ENCODE assay signal across 8 cellular contexts in genomic region chr5:77086611-77087483, GRCh38. TPM values are rescaled to one million over a fixed set of nuclear protein-coding genes. Genes with fewer than 3 reads are reported as not detected.
DNase-seq lines count a peak whose midpoint lies in the region; ATAC-seq and TF ChIP-seq lines count a peak whose summit lies in the region.

TSS of gene ZBED3 (minus strand) at chr5:77087285. CDS start at chr5:77077878, 9,407 bp downstream.

- H3K36me3 Mint-ChIP-seq in nephron progenitor cell (ENCODE audit: low read depth): peaks cover 59% of the 10 kb centered on the region

- no peaks in the 10 kb centered on the region for H3K27me3 ChIP-seq in Karpas-422 (ENCODE audit: low read length)

- H3K4me1 ChIP-seq in Karpas-422 (ENCODE audit: low read length): peaks cover 33% of the 10 kb centered on the region

- H3K4me2 ChIP-seq in Karpas-422 (ENCODE audit: low read depth, low read length, poor library complexity, severe bottlenecking): peak within 1 kb of the TSS; percentile 98

- H3K4me1 Mint-ChIP-seq in nephron progenitor cell: peaks cover 42% of the 10 kb centered on the region

- peak within 1 kb of the TSS; percentile 78 for H2AFZ ChIP-seq in Karpas-422 (ENCODE audit: low read length)

- DNase-seq in DMS 273 (lab: John Stamatoyannopoulos, UW; ENCODE audit: unreplicated experiment) (peak; percentile 92), Karpas-422 (peak; percentile 92), RWPE1 (ENCODE audit: low spot score) (peak; percentile 78), fibroblast of villous mesenchyme (ENCODE audit: low read depth) (peak; percentile 83), nephron progenitor cell (peak; percentile 61), substantia nigra (lab: John Stamatoyannopoulos, UW) (peak in 48 of 49 donors; percentile 15 to 88 (median 66))
- DNase-seq in activated gamma-delta T cell treated with anti-CD3 and anti-CD28 coated beads, Interleukin-2, amount 50 U/mL, for 16 hours (ENCODE audit: low read depth): peak; percentile 17

- H3K9me2 ChIP-seq in Karpas-422 (replicated peaks; ENCODE audit: insufficient read depth, low read length): no peaks in the 10 kb centered on the region

- peak within 1 kb of the TSS; percentile 78 for H3K9ac ChIP-seq in Karpas-422 (ENCODE audit: low read length)

- H3K79me2 ChIP-seq in Karpas-422 (ENCODE audit: low read length): peaks cover 50% of the 10 kb centered on the region

- peaks cover 34% of the 10 kb centered on the region for H3K9me3 Mint-ChIP-seq in nephron progenitor cell

- H3K4me3 Mint-ChIP-seq in nephron progenitor cell: peak within 1 kb of the TSS; percentile 96

- no peaks in the 10 kb centered on the region for H3K27me3 Mint-ChIP-seq in nephron progenitor cell (ENCODE audit: low read depth, poor library complexity)

- no peaks in the 10 kb centered on the region for H4K20me1 ChIP-seq in Karpas-422 (ENCODE audit: insufficient read depth, low read depth, low read length)

- H3K4me3 ChIP-seq in Karpas-422 (ENCODE audit: low read length) (peak within 1 kb of the TSS; percentile 74), fibroblast of villous mesenchyme (ENCODE audit: low read depth, low read length) (peak within 1 kb of the TSS; percentile 76)

- H3K27ac ChIP-seq in Karpas-422 (ENCODE audit: low read length): peak within 1 kb of the TSS; percentile 75
- H3K27ac ChIP-seq in RWPE1: peak within 1 kb of the TSS; percentile 90
- H3K27ac ChIP-seq in substantia nigra (ENCODE audit: low read depth, low read length, poor library complexity, severe bottlenecking): peak within 1 kb of the TSS; percentile 92

- no peaks in the 10 kb centered on the region for H3K9me3 ChIP-seq in Karpas-422 (ENCODE audit: low read length)

- H3K27ac Mint-ChIP-seq in nephron progenitor cell: peak within 1 kb of the TSS; percentile 99

- H3K36me3 ChIP-seq in Karpas-422 (ENCODE audit: insufficient read depth, low read length): peaks cover 7% of the 10 kb centered on the region; the same call in 1 of the 2 replicates

- TF ChIP-seq CTCF in RWPE1 (conservative IDR thresholded peaks at IDR 0.05; ENCODE audit: low read depth) (peak; percentile 44), fibroblast of villous mesenchyme (IDR thresholded peaks at IDR 0.05; ENCODE audit: insufficient read depth, low read depth, low read length) (peak; percentile 20), nephron progenitor cell (IDR thresholded peaks at IDR 0.05) (no peak)

- POLR2A ChIA-PET in RWPE1 (lab: Yijun Ruan, JAX; ENCODE audit: low non-redundant PET): interaction anchor here (0.5 kb wide), 1 partner anchor 38 kb away, joined by 3 read pairs; no protein-coding TSS in a partner anchor

- CTCF ChIA-PET in RWPE1 (lab: Yijun Ruan, JAX): interaction anchor here (0.7 to 2.1 kb wide), 6 partner anchors 9 to 405 kb away, joined by 3 to 18 read pairs (median 3); partner anchors contain the start of gene WDR41

- ATAC-seq in GM21526 (IDR thresholded peaks at IDR 0.05; ENCODE audit: low FRiP score, unreplicated experiment): peak; percentile 59

RNA-seq across cellular contexts. Expression of gene ZBED3, which starts in this region (rescaled TPM):
- 4.2 and 9.4 TPM in 2 replicates for total RNA-seq in Karpas-422 (2014; rRNA removed; shearing (Covaris generic); ENCODE audit: low replicate concordance)
- 1.3 and 2.6 TPM in 2 replicates for total RNA-seq in fibroblast of villous mesenchyme

Comparison
In these comparisons a context has a peak if more than half of its experiments do, and no peak if none do; other contexts are left out.
1. Peak in every context shown above with its lines: DNase-seq, ATAC-seq, H3K4me3 ChIP-seq and H3K27ac ChIP-seq.
2. DNase-seq: peak in every context shown above with its lines; median percentile 92 in DMS 273; 92 in Karpas-422; 83 in fibroblast of villous mesenchyme; 78 in RWPE1; 66 in substantia nigra; 61 in nephron progenitor cell; 17 in activated gamma-delta T cell treated with anti-CD3 and anti-CD28 coated beads, Interleukin-2, amount 50 U/mL, for 16 hours.